23 cellular contexts compared by ENCODE assay signal in the genomic region with DNA sequence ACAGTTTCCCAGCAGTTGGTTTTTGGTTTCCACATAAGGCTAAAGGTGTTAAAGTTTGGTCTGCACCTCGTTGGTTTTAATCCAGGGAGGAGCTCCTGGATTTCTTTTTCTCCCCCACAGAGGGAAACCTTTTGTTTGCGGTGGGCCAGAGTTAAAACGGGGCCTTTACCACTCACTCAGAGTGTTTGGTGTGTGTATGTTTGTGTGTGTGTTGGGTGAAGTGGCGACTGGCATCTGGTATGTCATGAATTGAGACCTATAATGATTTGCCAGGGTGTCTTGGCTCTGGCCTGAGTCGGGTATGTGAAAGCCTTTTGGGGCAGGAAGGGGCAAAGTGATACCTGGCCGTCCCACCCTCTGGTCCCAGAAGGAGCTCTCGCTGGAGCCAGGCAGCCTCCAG. TPM values are rescaled to one million over a fixed set of nuclear protein-coding genes. Genes with fewer than 3 reads are reported as not detected.
DNase-seq lines count a peak whose midpoint lies in the region; ATAC-seq and TF ChIP-seq lines count a peak whose summit lies in the region.
"Had no signal": no experiment of that assay in that cellular context is flagged by ENCODE, and none has a peak within 500 bp of the region (broad histone marks: within the 10 kb centered on the region; RNA-seq: fewer than 3 reads in every experiment).

No MANE protein-coding gene starts in this region.

- WGBS in mesenchymal stem cell = 95% methylated on average over 7 of the region's 7 CpGs
- WGBS in testis, 2 donors = 70 to 88% methylated on average over 3 to 7 of the region's 7 CpGs

- H3K4ac ChIP-seq in mesenchymal stem cell (ENCODE audit: low read depth in 1 of 2, low read length in 2 of 2) = no peak overlapping the region

- H2BK120ac ChIP-seq in mesenchymal stem cell (ENCODE audit: low read depth, low read length) = no peak overlapping the region

- H3K4me1 ChIP-seq in left ventricle myocardium inferior (peaks cover 39% of the 10 kb centered on the region), mesenchymal stem cell (ENCODE audit: control insufficient read depth, insufficient read depth, low read depth, low read length) (peaks cover 6% of the 10 kb centered on the region), testis (peaks cover 9% of the 10 kb centered on the region)
- H3K4me1 ChIP-seq: SJSA1, uterus had no signal

- H3K9ac ChIP-seq in mesenchymal stem cell (ENCODE audit: low read length) = no peak overlapping the region

- H4K91ac ChIP-seq in mesenchymal stem cell (ENCODE audit: low read length) = no peak overlapping the region

- no peak overlapping the region for H3K4me3 ChIP-seq in left ventricle myocardium inferior
- no peak overlapping the region for H3K4me3 ChIP-seq in mesenchymal stem cell (ENCODE audit: insufficient read depth in 1 of 2, low read depth in 1 of 2, low read length in 2 of 2)
- no peak overlapping the region for H3K4me3 ChIP-seq in testis
- H3K4me3 ChIP-seq: body of pancreas, GM12878, lung, sigmoid colon, SJSA1, thoracic aorta, uterus had no signal

- H2AFZ ChIP-seq in mesenchymal stem cell (ENCODE audit: low read depth, low read length) = no peak overlapping the region

- H4K8ac ChIP-seq in mesenchymal stem cell (ENCODE audit: low read length) = peak overlapping the region; percentile 73

- no peak overlapping the region for H3K14ac ChIP-seq in mesenchymal stem cell (ENCODE audit: low read length in 2 of 2)

- DNase-seq in left ventricle myocardium inferior (no peak), left cardiac atrium (no peak), WTC11 (ENCODE audit: low spot score) (no peak), mesenchymal stem cell (no peak), testis (no peak)
- DNase-seq: activated CD4-positive, alpha-beta T cell treated with anti-CD3 and anti-CD28 coated beads for 1 hour; body of pancreas; C1 segment of cervical spinal cord; HCEC 1CT; KG1; NCI-H1417 treated with DMSO at 0.1 percent for 48 hours; NCI-H2081; NCI-H226; stimulated activated naive CD4-positive, alpha-beta T cell treated with Interleukin-2 at 50 U/mL for 16 hours; uterus had no signal

- H3K9me3 ChIP-seq in left ventricle myocardium inferior (replicated peaks) (no peaks in the 10 kb centered on the region), mesenchymal stem cell (ENCODE audit: control insufficient read depth, low read length) (no peaks in the 10 kb centered on the region), testis (no peaks in the 10 kb centered on the region)
- H3K9me3 ChIP-seq: body of pancreas, sigmoid colon, SJSA1, thoracic aorta, uterus had no signal

- no peak overlapping the region for H3K4me2 ChIP-seq in mesenchymal stem cell (ENCODE audit: low read length, poor library complexity, severe bottlenecking)

- 0 out of 2 replicates have a peak overlapping the region, but pooled peaks have one; percentile 11 for H3K27ac Mint-ChIP-seq in WTC11

- no peak overlapping the region for H3K18ac ChIP-seq in mesenchymal stem cell (ENCODE audit: low read depth in 1 of 2, low read length in 2 of 2)

- POLR2A ChIA-PET in WTC11 (lab: Charles Lee) = interaction anchor here (0.8 kb wide), 1 partner anchor 25 kb away, joined by 3 read pairs; no protein-coding TSS in a partner anchor

- no peak overlapping the region for H2BK15ac ChIP-seq in mesenchymal stem cell (ENCODE audit: low read depth, poor library complexity, severe bottlenecking)

- no peak overlapping the region for H2BK5ac ChIP-seq in mesenchymal stem cell (ENCODE audit: low read depth, low read length, poor library complexity, severe bottlenecking)

- H3K79me1 ChIP-seq in mesenchymal stem cell (replicated peaks; ENCODE audit: low read length, poor library complexity, severe bottlenecking) = peaks cover 52% of the 10 kb centered on the region

- H3K23ac ChIP-seq in mesenchymal stem cell (ENCODE audit: low read length in 2 of 2) = no peak overlapping the region

- intact Hi-C loops in left ventricle myocardium inferior (cut with micrococcal nuclease) (no loop called here), left cardiac atrium (cut with DNase I) (no loop called here), testis (cut with DNase I; ENCODE audit: low total_unique reads) (loop anchor here (10.0 kb wide), 1 partner anchor 55 kb away; no protein-coding TSS in a partner anchor)

- no peaks in the 10 kb centered on the region for H3K9me3 Mint-ChIP-seq in WTC11

- peak overlapping the region; percentile 21 for H3K27ac ChIP-seq in left ventricle myocardium inferior (replicated peaks)
- no peak overlapping the region for H3K27ac ChIP-seq in mesenchymal stem cell (ENCODE audit: low read length, poor library complexity, severe bottlenecking)
- H3K27ac ChIP-seq in testis = peak overlapping the region; percentile 67 to 71
- H3K27ac ChIP-seq: body of pancreas, SJSA1 had no signal

- CTCF ChIA-PET in WTC11 (lab: Charles Lee) = interaction anchor here (1.8 kb wide), 1 partner anchor 169 kb away, joined by 7 read pairs; no protein-coding TSS in a partner anchor

- H3K4me3 Mint-ChIP-seq in WTC11 = no peak overlapping the region

- H3K27me3 ChIP-seq in left ventricle myocardium inferior (ENCODE audit: low read depth) = no peaks in the 10 kb centered on the region
- H3K27me3 ChIP-seq in mesenchymal stem cell (ENCODE audit: control insufficient read depth in 1 of 2, insufficient read depth in 1 of 2, low read length in 2 of 2) = no peaks in the 10 kb centered on the region
- H3K27me3 ChIP-seq in testis = no peaks in the 10 kb centered on the region
- H3K27me3 ChIP-seq: body of pancreas, sigmoid colon, SJSA1, uterus had no signal

- no peaks in the 10 kb centered on the region for H3K27me3 Mint-ChIP-seq in WTC11 (ENCODE audit: low read depth)

- H3K4me1 Mint-ChIP-seq in WTC11 = peaks cover 16% of the 10 kb centered on the region; the same call in 1 of the 2 replicates

- no peak for TF ChIP-seq POLR2A in testis (IDR thresholded peaks at IDR 0.05)

- H2AK5ac ChIP-seq in mesenchymal stem cell (ENCODE audit: low read length, severe bottlenecking) = no peak overlapping the region

- ATAC-seq in left cardiac atrium = no peak
- no peak for ATAC-seq in WTC11
- no peak for ATAC-seq in HG02588 (IDR thresholded peaks at IDR 0.05; ENCODE audit: unreplicated experiment)
- no peak for ATAC-seq in HG03159 (IDR thresholded peaks at IDR 0.05; ENCODE audit: unreplicated experiment)
- ATAC-seq: body of pancreas, GM12878 had no signal

- peaks cover 89% of the 10 kb centered on the region for H3K36me3 ChIP-seq in left ventricle myocardium inferior
- H3K36me3 ChIP-seq in mesenchymal stem cell (ENCODE audit: control insufficient read depth in 1 of 2, insufficient read depth in 2 of 2, low read depth in 1 of 2, low read length in 2 of 2) = peaks cover 70 to 100% of the 10 kb centered on the region in 2 experiments
- H3K36me3 ChIP-seq in testis (ENCODE audit: low read depth, missing control alignments) = no peaks in the 10 kb centered on the region
- H3K36me3 ChIP-seq: uterus had no signal

- peaks cover 65% of the 10 kb centered on the region for H3K36me3 Mint-ChIP-seq in WTC11

- H2BK12ac ChIP-seq in mesenchymal stem cell (ENCODE audit: low read length in 2 of 2) = no peak overlapping the region

- TF ChIP-seq CTCF in left ventricle myocardium inferior (IDR thresholded peaks at IDR 0.05; ENCODE audit: borderline replicate concordance) (no peak), WTC11 (IDR thresholded peaks at IDR 0.05) (no peak), testis (IDR thresholded peaks at IDR 0.05) (no peak)

TF ChIP-seq in WTC11, 78 proteins besides CTCF, POLR2A, EP300 and RAD21:
- no peak for TF ChIP-seq GRHL2 (CRISPR knock-in tag; IDR thresholded peaks at IDR 0.05; ENCODE audit: insufficient replicate concordance, severe bottlenecking)
- no peak for TF ChIP-seq SMAD4 (CRISPR knock-in tag; IDR thresholded peaks at IDR 0.05)

RNA-seq across cellular contexts. Expression of a gene that starts 30.9 kb away (rescaled TPM):
- total RNA-seq in left ventricle myocardium inferior (23.5 TPM), left cardiac atrium (10 to 100 TPM; 10.1 to 28.2 TPM), WTC11 (2021) (3.9 to 6.0 TPM (median 5.5 TPM) in 3 replicates), testis (10 to 100 TPM; 54.7 to 76.8 TPM)
- 7.5 TPM for polyA plus RNA-seq in mesenchymal stem cell (2013, experiment 1 of 2)
- 7.9 TPM for polyA plus RNA-seq in mesenchymal stem cell (2013, experiment 2 of 2)
- 32.5 TPM for polyA plus RNA-seq in testis (ENCODE audit: insufficient read depth, low read depth, low replicate concordance)
- total RNA-seq: activated CD8-positive, alpha-beta memory T cell treated with anti-CD3 and anti-CD28 coated beads for 36 hours had no signal

RNA-seq across cellular contexts. Expression of a gene that starts 38.9 kb away (rescaled TPM):
- total RNA-seq in left ventricle myocardium inferior (23.3 TPM), left cardiac atrium (10 to 100 TPM; 29.3 to 30.3 TPM), WTC11 (2021) (51.7 to 58.6 TPM (median 54.4 TPM) in 3 replicates), testis (100 to 1,000 TPM; 103 to 106 TPM)
- 35.0 TPM for polyA plus RNA-seq in mesenchymal stem cell (2013, experiment 1 of 2)
- 35.7 TPM for polyA plus RNA-seq in mesenchymal stem cell (2013, experiment 2 of 2)
- 67.6 TPM for polyA plus RNA-seq in testis (ENCODE audit: insufficient read depth, low read depth, low replicate concordance)
